Comparison of ENCODE assay signal across 24 cellular contexts in genomic region chr11:69879734-69880005, GRCh38.
"Had no signal": no experiment of that assay in that cellular context is flagged by ENCODE, and none has a peak within 500 bp of the region (broad histone marks: within the 10 kb centered on the region; RNA-seq: fewer than 3 reads in every experiment).

No MANE protein-coding gene starts in this region.

- H3K9me3 Mint-ChIP-seq: activated B cell treated with CpG ODN at 0.5 μM for 24 hours; activated CD4-positive, alpha-beta memory T cell treated with anti-CD3 and anti-CD28 coated beads for 36 hours; activated CD4-positive, alpha-beta T cell treated with anti-CD3 and anti-CD28 coated beads, Interleukin-2, amount 10 ng/mL, durations not matched to agents 7 days and 5 days; activated naive CD4-positive, alpha-beta T cell treated with anti-CD3 and anti-CD28 coated beads, Interleukin-2, amount 10 ng/mL, durations not matched to agents 7 days and 5 days; activated naive CD8-positive, alpha-beta T cell treated with anti-CD3 and anti-CD28 coated beads for 36 hours; activated T-helper 2 cell treated with anti-CD3 and anti-CD28 coated beads, Interferon-gamma antibody, Interleukin-2, Interleukin-4, amounts not matched to agents 10 μg/mL and 5 μg/mL and 100 μg/mL, durations not matched to agents 14 hours and 24 hours and 36 hours had no signal

- ATAC-seq: T-helper 17 cell had no signal

- H3K27ac Mint-ChIP-seq: activated B cell treated with CpG ODN at 0.5 μM for 24 hours; activated CD4-positive, alpha-beta memory T cell treated with anti-CD3 and anti-CD28 coated beads for 36 hours; activated CD4-positive, alpha-beta T cell treated with anti-CD3 and anti-CD28 coated beads, Interleukin-2, amount 10 ng/mL, durations not matched to agents 7 days and 5 days; activated naive CD4-positive, alpha-beta T cell treated with anti-CD3 and anti-CD28 coated beads, Interleukin-2, amount 10 ng/mL, durations not matched to agents 7 days and 5 days; activated naive CD8-positive, alpha-beta T cell treated with anti-CD3 and anti-CD28 coated beads for 36 hours; activated T-helper 2 cell treated with anti-CD3 and anti-CD28 coated beads, Interferon-gamma antibody, Interleukin-2, Interleukin-4, amounts not matched to agents 10 μg/mL and 5 μg/mL and 100 μg/mL, durations not matched to agents 14 hours and 24 hours and 36 hours; T-helper 17 cell had no signal

- H3K36me3 ChIP-seq: brain microvascular endothelial cell, Peyer's patch, SJSA1 had no signal

- DNase-seq: activated B cell treated with CpG ODN at 0.5 μM for 24 hours; activated CD4-positive, alpha-beta memory T cell treated with anti-CD3 and anti-CD28 coated beads for 36 hours; activated CD4-positive, alpha-beta T cell treated with anti-CD3 and anti-CD28 coated beads, Interleukin-2, amount 10 ng/mL, durations not matched to agents 7 days and 5 days; activated CD8-positive, alpha-beta memory T cell treated with anti-CD3 and anti-CD28 coated beads for 24 hours; activated gamma-delta T cell treated with Interleukin-2 at 50 U/mL for 16 hours; activated naive CD8-positive, alpha-beta T cell treated with anti-CD3 and anti-CD28 coated beads for 36 hours; activated T-cell treated with anti-CD3 and anti-CD28 coated beads, Interleukin-2, amount 50 U/mL, for 48 hours; brain microvascular endothelial cell; IMR-90; Kasumi-1; KBM-7; NCI-H146; NCI-H187 treated with DMSO at 0.1 percent for 48 hours; NCI-H2081 treated with DMSO at 0.1 percent for 48 hours; NCI-H446; NCI-H524; Peyer's patch; SHP77; T-helper 17 cell; T-helper 9 cell had no signal

- H3K4me1 Mint-ChIP-seq: activated B cell treated with CpG ODN at 0.5 μM for 24 hours; activated CD4-positive, alpha-beta T cell treated with anti-CD3 and anti-CD28 coated beads, Interleukin-2, amount 10 ng/mL, durations not matched to agents 7 days and 5 days; activated naive CD4-positive, alpha-beta T cell treated with anti-CD3 and anti-CD28 coated beads, Interleukin-2, amount 10 ng/mL, durations not matched to agents 7 days and 5 days; activated naive CD8-positive, alpha-beta T cell treated with anti-CD3 and anti-CD28 coated beads for 36 hours; T-helper 17 cell had no signal

- H3K4me3 ChIP-seq: Peyer's patch, SJSA1 had no signal

- H3K4me3 Mint-ChIP-seq: activated B cell treated with CpG ODN at 0.5 μM for 24 hours; activated CD4-positive, alpha-beta memory T cell treated with anti-CD3 and anti-CD28 coated beads for 36 hours; activated CD4-positive, alpha-beta T cell treated with anti-CD3 and anti-CD28 coated beads, Interleukin-2, amount 10 ng/mL, durations not matched to agents 7 days and 5 days; activated naive CD4-positive, alpha-beta T cell treated with anti-CD3 and anti-CD28 coated beads, Interleukin-2, amount 10 ng/mL, durations not matched to agents 7 days and 5 days; activated naive CD8-positive, alpha-beta T cell treated with anti-CD3 and anti-CD28 coated beads for 36 hours; T-helper 17 cell had no signal

- H3K9me3 ChIP-seq: Peyer's patch, SJSA1 had no signal

- H3K27ac ChIP-seq: brain microvascular endothelial cell, Peyer's patch, RWPE1, SJSA1 had no signal

- H3K27me3 ChIP-seq: Peyer's patch had no signal

- H3K4me1 ChIP-seq: Peyer's patch, SJSA1 had no signal

- H3K36me3 Mint-ChIP-seq: activated CD4-positive, alpha-beta memory T cell treated with anti-CD3 and anti-CD28 coated beads for 36 hours; activated naive CD4-positive, alpha-beta T cell treated with anti-CD3 and anti-CD28 coated beads, Interleukin-2, amount 10 ng/mL, durations not matched to agents 7 days and 5 days; activated naive CD8-positive, alpha-beta T cell treated with anti-CD3 and anti-CD28 coated beads for 36 hours had no signal

- H3K27me3 Mint-ChIP-seq: activated CD4-positive, alpha-beta T cell treated with anti-CD3 and anti-CD28 coated beads, Interleukin-2, amount 10 ng/mL, durations not matched to agents 7 days and 5 days had no signal
